ENCODE assay signal across 2 cellular contexts in genomic region chr6:155234687-155235543, GRCh38.
TF ChIP-seq lines count a peak whose summit lies in the region.

No MANE protein-coding gene starts in this region.

TF ChIP-seq in HepG2, 621 proteins besides CTCF, POLR2A, EP300 and RAD21:
- TF ChIP-seq HNRNPK (IDR thresholded peaks at IDR 0.05; ENCODE audit: low read depth, low read length, poor library complexity, severe bottlenecking) (no peak), ZHX2 (IDR thresholded peaks at IDR 0.05; ENCODE audit: low read depth) (no peak), ZHX2 (CRISPR knock-in tag; IDR thresholded peaks at IDR 0.05; ENCODE audit: borderline replicate concordance) (no peak), ZNF24 (IDR thresholded peaks at IDR 0.05) (no peak), SNAPC5 (CRISPR knock-in tag; IDR thresholded peaks at IDR 0.05; ENCODE audit: borderline replicate concordance) (no peak), HMGXB4 (CRISPR knock-in tag; IDR thresholded peaks at IDR 0.05; ENCODE audit: borderline replicate concordance in 1 of 2, low read depth in 1 of 2) (no peak), NRL (CRISPR knock-in tag; IDR thresholded peaks at IDR 0.05; ENCODE audit: borderline replicate concordance) (peak; percentile 53; the same call in 1 of the 2 replicates), MED1 (CRISPR knock-in tag; IDR thresholded peaks at IDR 0.05) (no peak), ZBTB42 (CRISPR knock-in tag; IDR thresholded peaks at IDR 0.05) (no peak), ZNF34 (CRISPR knock-in tag; IDR thresholded peaks at IDR 0.05; ENCODE audit: borderline replicate concordance) (no peak), MAZ (IDR thresholded peaks at IDR 0.05; ENCODE audit: borderline replicate concordance, low read depth, low read length) (peak; percentile 35; the same call in 1 of the 2 replicates), MAZ (CRISPR knock-in tag; IDR thresholded peaks at IDR 0.05; ENCODE audit: low read depth) (no peak), RBM39 (IDR thresholded peaks at IDR 0.05; ENCODE audit: low read depth, low read length, poor library complexity, severe bottlenecking) (no peak), ZNF282 (IDR thresholded peaks at IDR 0.05; ENCODE audit: partially characterized antibody) (no peak), ZNF232 (CRISPR knock-in tag; IDR thresholded peaks at IDR 0.05; ENCODE audit: borderline replicate concordance) (no peak), RBM22 (optimal IDR thresholded peaks at IDR 0.05; ENCODE audit: low read length) (no peak), NFIB (CRISPR knock-in tag; IDR thresholded peaks at IDR 0.05; ENCODE audit: borderline replicate concordance) (no peak), IRX3 (CRISPR knock-in tag; IDR thresholded peaks at IDR 0.05; ENCODE audit: borderline replicate concordance, low read depth) (no peak), YY1 (IDR thresholded peaks at IDR 0.05; ENCODE audit: insufficient read depth, insufficient replicate concordance, low read depth, low read length) (no peak)

TF ChIP-seq in H1, 55 proteins besides CTCF, POLR2A, EP300 and RAD21:
- TF ChIP-seq TAF1 (IDR thresholded peaks at IDR 0.05; ENCODE audit: low read depth, low read length) (no peak), CBX8 (IDR thresholded peaks at IDR 0.05; ENCODE audit: borderline replicate concordance, low read depth, low read length) (no peak), MAX (IDR thresholded peaks at IDR 0.05) (peak; percentile 51; the same call in 1 of the 2 replicates), TEAD4 (IDR thresholded peaks at IDR 0.05; ENCODE audit: low read depth, low read length) (peak; percentile 91), ZNF274 (IDR thresholded peaks at IDR 0.05; ENCODE audit: borderline replicate concordance, extremely low read depth, low read length) (no peak)
TF ChIP-seq in H1: peak in this region for 2.
